Comparison of ENCODE assay signal across 12 cellular contexts in the genomic region with DNA sequence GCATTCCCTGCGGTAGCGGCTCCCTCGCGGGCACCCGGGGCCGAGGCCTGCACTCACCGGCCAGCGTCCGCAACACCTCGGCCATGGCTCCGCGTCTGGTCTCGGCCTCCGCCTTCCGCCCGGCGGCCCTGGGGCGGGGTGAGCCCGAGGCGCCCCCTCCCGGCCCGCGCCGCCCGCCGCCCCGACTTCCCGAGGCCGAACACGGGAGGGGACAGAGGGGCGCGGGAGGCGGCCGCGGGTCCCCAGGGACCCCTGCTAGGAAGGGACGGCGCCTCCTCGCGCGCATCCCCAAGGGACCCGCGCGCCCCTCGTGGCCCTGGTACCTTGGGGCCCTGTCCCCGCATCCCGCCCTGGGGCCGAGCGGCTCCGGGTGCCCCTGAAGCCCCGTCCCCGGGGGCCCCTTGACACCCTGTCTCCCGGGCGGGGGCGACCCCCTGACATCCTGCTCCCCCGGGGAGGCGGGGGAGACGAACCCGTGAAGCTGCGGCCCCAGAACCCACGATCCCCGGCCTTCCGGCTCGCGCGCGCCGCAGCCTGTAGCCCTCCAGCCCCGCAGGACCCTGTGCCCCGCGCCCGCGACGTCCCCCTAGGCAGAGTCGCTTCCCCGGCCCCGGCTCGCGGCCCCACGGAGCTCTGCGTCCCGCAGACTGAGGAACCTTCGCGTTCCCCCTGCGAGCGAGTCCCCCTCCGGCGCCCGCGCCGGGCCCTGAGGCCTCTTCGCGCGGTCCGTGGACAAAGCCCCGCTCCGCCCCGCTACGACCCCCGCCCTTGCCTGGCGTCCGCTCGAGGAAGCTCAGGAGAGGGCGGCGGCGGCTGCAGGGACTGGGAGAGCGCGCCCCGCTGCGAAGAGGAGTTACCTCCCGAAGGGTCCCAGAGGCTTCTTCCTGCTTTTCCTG. TPM values are rescaled to one million over a fixed set of nuclear protein-coding genes. Genes with fewer than 3 reads are reported as not detected.
DNase-seq lines count a peak whose midpoint lies in the region; ATAC-seq and TF ChIP-seq lines count a peak whose summit lies in the region.
"Had no signal": no experiment of that assay in that cellular context is flagged by ENCODE, and none has a peak within 500 bp of the region (broad histone marks: within the 10 kb centered on the region; RNA-seq: fewer than 3 reads in every experiment).

A gene (minus strand): TSS at position 97 of the 896 bp plus-strand sequence.

- H3K4me3 ChIP-seq in endodermal cell (ENCODE audit: low read length) (peak within 1 kb of the TSS; percentile 35), mucosa of descending colon (peak within 1 kb of the TSS; percentile 77), tibial artery (peak within 1 kb of the TSS; percentile 34 to 43)

- peaks cover 26% of the 10 kb centered on the region for H3K9me3 Mint-ChIP-seq in endodermal cell

- TF ChIP-seq CTCF in endodermal cell (conservative IDR thresholded peaks at IDR 0.05) (peak; percentile 50), mucosa of descending colon (IDR thresholded peaks at IDR 0.05) (peak; percentile 38), tibial artery (IDR thresholded peaks at IDR 0.05) (no peak)

- H3K27ac Mint-ChIP-seq in endodermal cell = no peak within 1 kb of the TSS

- H3K36me3 Mint-ChIP-seq in endodermal cell (ENCODE audit: low read depth) = no peaks in the 10 kb centered on the region

- H3K4me1 Mint-ChIP-seq in endodermal cell = peaks cover 2% of the 10 kb centered on the region

- no peak within 1 kb of the TSS for H3K9ac ChIP-seq in endodermal cell (ENCODE audit: extremely low read depth, low read length, poor library complexity, severe bottlenecking)

- no peaks in the 10 kb centered on the region for H3K9me3 ChIP-seq in endodermal cell (ENCODE audit: control insufficient read depth, low read length)
- no peaks in the 10 kb centered on the region for H3K9me3 ChIP-seq in mucosa of descending colon
- no peaks in the 10 kb centered on the region for H3K9me3 ChIP-seq in tibial artery

- WGBS in endodermal cell (ENCODE audit: insufficient coverage in 1 of 2, insufficient read length in 1 of 2), 2 experiments = 2 to 3% methylated on average over 13 to 110 of the region's 110 CpGs

- peak; percentile 29 for DNase-seq in NCI-H146 (lab: John Stamatoyannopoulos, UW)
- DNase-seq in NCI-H146 treated with DMSO at 0.1 percent for 48 hours (lab: John Stamatoyannopoulos, UW; ENCODE audit: unreplicated experiment) = no peak
- DNase-seq in endodermal cell = peak; percentile 78
- DNase-seq in mucosa of descending colon = peak in 2 of 3 donors; percentile 71 to 80
- DNase-seq in tibial artery = no peak
- no peak for DNase-seq in globus pallidus (ENCODE audit: low spot score)
- no peak for DNase-seq in cortex of kidney (lab: John Stamatoyannopoulos, UW)
- DNase-seq: NCI-H345, occipital lobe had no signal

- H3K36me3 ChIP-seq in endodermal cell (ENCODE audit: control insufficient read depth, insufficient read depth, low read length) = no peaks in the 10 kb centered on the region
- no peaks in the 10 kb centered on the region for H3K36me3 ChIP-seq in mucosa of descending colon (ENCODE audit: low read depth)
- H3K36me3 ChIP-seq in tibial artery = no peaks in the 10 kb centered on the region

- ATAC-seq in mucosa of descending colon (peak; percentile 80), HG03196 (IDR thresholded peaks at IDR 0.05; ENCODE audit: unreplicated experiment) (no peak)
- ATAC-seq: activated CD4-positive, CD25-positive, alpha-beta regulatory T cell treated with anti-CD3 and anti-CD28 coated beads, Interleukin-2, amount 50 U/mL, for 24 hours had no signal

- intact Hi-C loops in mucosa of descending colon (cut with DNase I, micrococcal nuclease) (no loop called here), tibial artery (cut with DNase I; ENCODE audit: low total_unique reads) (no loop called here)

- no peak within 1 kb of the TSS for H3K27ac ChIP-seq in endodermal cell (ENCODE audit: low read depth, low read length)
- H3K27ac ChIP-seq in tibial artery = no peak within 1 kb of the TSS

- no peaks in the 10 kb centered on the region for H3K4me1 ChIP-seq in endodermal cell (ENCODE audit: control insufficient read depth, insufficient read depth, low read length)
- H3K4me1 ChIP-seq in mucosa of descending colon (ENCODE audit: low read depth) = peaks cover 20% of the 10 kb centered on the region
- peaks cover 0 to 15% (median 6%) of the 10 kb centered on the region in 4 donors for H3K4me1 ChIP-seq in tibial artery

- peaks cover 77% of the 10 kb centered on the region for H3K27me3 Mint-ChIP-seq in endodermal cell (ENCODE audit: insufficient read depth)

- H3K27me3 ChIP-seq in endodermal cell (ENCODE audit: control insufficient read depth, insufficient read depth, low read length, poor library complexity, severe bottlenecking) (peaks cover 82% of the 10 kb centered on the region), tibial artery (peaks cover 0 to 60% of the 10 kb centered on the region in 2 donors)

- peak within 1 kb of the TSS; percentile 49 for H3K4me3 Mint-ChIP-seq in endodermal cell

RNA-seq across cellular contexts. Expression of the gene that starts here (rescaled TPM):
- total RNA-seq in endodermal cell (1 to 10 TPM in 1 of 2 donors, under 1 TPM in 1; 0.35 to 1.2 TPM), mucosa of descending colon (100 to 1,000 TPM in 2 of 3 donors, 10 to 100 TPM in 1; 25.6 to 114 (median 102) TPM)
- 0.50 TPM for polyA plus RNA-seq in endodermal cell (2013, experiment 1 of 2)
- not detected for polyA plus RNA-seq in endodermal cell (2013, experiment 2 of 2)
- polyA plus RNA-seq: AG04450 had no signal

Comparison
In these comparisons a context has a peak if more than half of its experiments do, and no peak if none do; other contexts are left out.
1. RNA of the gene that starts here (total RNA-seq): 25.6 to 114 TPM in mucosa of descending colon; 0.35 to 1.2 TPM in endodermal cell; every median in the first group is over 10 times any median in the second.
2. DNase-seq: peak in NCI-H146 (single experiment), endodermal cell (single experiment) and mucosa of descending colon (2 of 3); none in NCI-H146 treated with DMSO at 0.1 percent for 48 hours (single experiment), tibial artery (0 of 2), globus pallidus (single experiment) and cortex of kidney (single experiment).
3. CTCF ChIP-seq: peak in endodermal cell (single experiment) and mucosa of descending colon (single experiment); none in tibial artery (0 of 2).
4. Peak in every context shown above with its lines, with median percentiles within 50 percentile points of each other: H3K4me3 ChIP-seq.